8 cellular contexts compared by ENCODE assay signal in the genomic region with DNA sequence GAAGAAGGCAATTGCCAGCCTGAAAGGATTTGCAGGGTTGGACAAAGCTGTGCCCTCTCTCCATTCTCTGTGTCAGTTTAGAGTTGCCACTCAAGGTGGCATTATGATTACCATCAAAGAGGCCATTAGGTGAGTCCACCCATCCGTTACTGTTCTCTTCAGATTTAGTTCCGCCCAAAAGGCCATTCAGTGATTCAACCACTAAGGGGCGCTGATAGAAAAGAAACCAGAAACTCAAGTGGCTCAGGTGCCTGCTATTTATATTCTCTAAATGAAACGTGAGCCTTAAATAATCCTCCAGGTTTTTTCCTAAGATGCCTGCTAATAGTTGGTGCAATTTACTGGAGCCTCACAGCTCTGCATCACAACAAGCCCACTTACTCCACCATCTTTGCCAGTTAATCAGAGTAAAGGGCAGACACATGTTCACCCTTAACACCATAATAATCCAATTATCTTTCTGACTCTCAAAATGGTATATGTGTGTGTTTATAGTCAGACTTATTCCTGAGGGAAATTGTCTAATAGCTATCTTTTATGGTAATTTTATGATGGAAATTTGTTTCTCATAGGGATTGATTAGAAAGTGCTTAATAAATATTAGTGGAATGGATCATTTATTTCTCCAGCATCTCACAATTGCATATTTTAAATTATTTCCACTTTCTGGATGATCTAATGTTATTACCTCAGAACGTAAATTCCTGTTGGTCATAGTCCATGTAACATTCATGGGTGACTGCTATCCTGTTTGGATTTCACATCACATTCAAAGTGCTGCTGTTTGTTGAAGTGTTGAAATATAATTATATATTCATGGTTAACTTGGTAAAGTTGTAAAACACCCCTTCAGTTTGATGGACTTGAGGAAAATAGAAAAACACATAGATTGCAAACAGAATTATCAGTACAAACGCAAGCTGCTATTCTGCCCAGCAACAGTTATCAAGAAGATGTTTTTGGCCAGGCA. TPM values are rescaled to one million over a fixed set of nuclear protein-coding genes. Genes with fewer than 3 reads are reported as not detected.
DNase-seq lines count a peak whose midpoint lies in the region; ATAC-seq, FAIRE-seq and TF ChIP-seq lines count a peak whose summit lies in the region.

No MANE protein-coding gene starts in this region.

- ATAC-seq in GM18867 (IDR thresholded peaks at IDR 0.05; ENCODE audit: unreplicated experiment) (no peak), GM18519 (IDR thresholded peaks at IDR 0.05; ENCODE audit: low FRiP score, unreplicated experiment) (no peak)

- CTCF ChIA-PET in OCI-LY7 (lab: Charles Lee; ENCODE audit: unreplicated experiment), result no interaction called here
- CTCF ChIA-PET in H1 (lab: Charles Lee; ENCODE audit: partially characterized antibody), result interaction anchor here (0.5 to 4.7 kb wide), 53 partner anchors 8 to 426 kb away, joined by 3 to 85 read pairs (median 4); a partner anchor contains a TSS

- H3K36me3 ChIP-seq in OCI-LY7 (ENCODE audit: insufficient read depth, low read length), result peaks cover 21% of the 10 kb centered on the region
- H3K36me3 ChIP-seq in H1 (ENCODE audit: control insufficient read depth in 2 of 4, insufficient read depth in 4 of 4, low read length in 3 of 4), result no peaks in the 10 kb centered on the region
- no peaks in the 10 kb centered on the region for H3K36me3 ChIP-seq in mesendoderm (ENCODE audit: control insufficient read depth, insufficient read depth, low read length)

- TF ChIP-seq EP300 in H1 (IDR thresholded peaks at IDR 0.05; ENCODE audit: borderline replicate concordance in 1 of 2, low read depth in 2 of 2, low read length in 2 of 2), result no peak

- intact Hi-C loops in OCI-LY7 (cut with micrococcal nuclease; ENCODE audit: unreplicated experiment), result no loop called here

- no peak overlapping the region for H3K14ac ChIP-seq in H1 (ENCODE audit: insufficient read length)

- H3K4me2 ChIP-seq in OCI-LY7 (ENCODE audit: low read length), result no peak overlapping the region
- H3K4me2 ChIP-seq in H1 (ENCODE audit: insufficient read depth in 1 of 2, low read depth in 2 of 2, low read length in 2 of 2), result no peak overlapping the region
- no peak overlapping the region for H3K4me2 ChIP-seq in mesendoderm (ENCODE audit: low read length)

- H3K23ac ChIP-seq in H1 (ENCODE audit: insufficient read length) (no peak overlapping the region), mesendoderm (ENCODE audit: low read length) (no peak overlapping the region)

- H3K4me1 ChIP-seq in OCI-LY7 (ENCODE audit: insufficient read depth, low read length, poor library complexity, severe bottlenecking) (no peaks in the 10 kb centered on the region), H1 (replicated peaks in 1 of 4; ENCODE audit: control insufficient read depth in 3 of 4, insufficient read depth in 4 of 4, low read length in 3 of 4) (0 out of 7 replicates have a peak, but pooled peaks cover 0 to 1% (median 0%) of the 10 kb centered on the region in 4 experiments), mesendoderm (ENCODE audit: control insufficient read depth, low read depth, low read length) (peaks cover 3% of the 10 kb centered on the region)

- H2BK120ac ChIP-seq in H1 (replicated peaks; ENCODE audit: low read depth, low read length) (no peak overlapping the region), mesendoderm (ENCODE audit: low read depth, low read length) (no peak overlapping the region)

- H4K91ac ChIP-seq in H1 (replicated peaks; ENCODE audit: insufficient read length, low read length), result peak overlapping the region; percentile 69

- no peak overlapping the region for H4K5ac ChIP-seq in H1 (ENCODE audit: insufficient read length, low read depth, low read length)
- H4K5ac ChIP-seq in mesendoderm (ENCODE audit: low read length), result no peak overlapping the region

- no peaks in the 10 kb centered on the region for H3K79me1 ChIP-seq in H1 (ENCODE audit: low read depth, low read length)
- no peaks in the 10 kb centered on the region for H3K79me1 ChIP-seq in mesendoderm (ENCODE audit: low read length)

- H3K27me3 ChIP-seq in H1 (replicated peaks in 1 of 4; ENCODE audit: control insufficient read depth in 3 of 4, extremely low read depth in 1 of 4, insufficient read depth in 3 of 4, low read length in 3 of 4) (no peaks in the 10 kb centered on the region), mesendoderm (ENCODE audit: insufficient read depth, low read length, poor library complexity) (no peaks in the 10 kb centered on the region)

- H3K4me3 ChIP-seq in LNCaP clone FGC (ENCODE audit: low read depth, low read length) (no peak overlapping the region), OCI-LY7 (ENCODE audit: low read depth, low read length, poor library complexity, severe bottlenecking) (no peak overlapping the region), H1 (ENCODE audit: extremely low read depth in 1 of 4, insufficient read depth in 2 of 4, low read depth in 3 of 4, low read length in 4 of 4) (no peak overlapping the region), mesendoderm (ENCODE audit: low read length) (no peak overlapping the region)

- DNase-seq in EL (peak; percentile 60), LNCaP clone FGC (ENCODE audit: low read depth) (no peak), OCI-LY7 (ENCODE audit: low spot score) (peak; percentile 10), H1 (ENCODE audit: low read depth in 1 of 2, low spot score in 2 of 2) (peak in 1 of 2 experiments; percentile 63), mesendoderm (peak; percentile 81), GDM1 (lab: John Stamatoyannopoulos, UW) (no peak)

- POLR2A ChIA-PET in OCI-LY7 (lab: Charles Lee) (no interaction called here), H1 (lab: Charles Lee; ENCODE audit: partially characterized antibody) (interaction anchor here (1.1 to 1.3 kb wide), 3 partner anchors 11 to 229 kb away, joined by 3 to 4 read pairs (median 3); no protein-coding TSS in a partner anchor)

- H2BK15ac ChIP-seq in H1 (ENCODE audit: low read length), result no peak overlapping the region
- no peak overlapping the region for H2BK15ac ChIP-seq in mesendoderm (replicated peaks; ENCODE audit: low read depth)

- BruUV-seq in OCI-LY7 (replicated peaks; lab: Mats Ljungman, UMichigan), result no TSS peak

- no peak overlapping the region for H3K9ac ChIP-seq in H1 (replicated peaks in 1 of 4; ENCODE audit: extremely low read depth in 1 of 4, low read depth in 3 of 4, low read length in 3 of 4)
- H3K9ac ChIP-seq in mesendoderm (ENCODE audit: low read length), result no peak overlapping the region

- no peaks in the 10 kb centered on the region for H3K79me2 ChIP-seq in OCI-LY7 (ENCODE audit: insufficient read depth, low read depth, low read length)
- H3K79me2 ChIP-seq in H1 (ENCODE audit: control insufficient read depth in 1 of 2, insufficient read depth in 2 of 2, low read length in 2 of 2), result no peaks in the 10 kb centered on the region
- H3K79me2 ChIP-seq in mesendoderm (ENCODE audit: control insufficient read depth, insufficient read depth, low read length), result no peaks in the 10 kb centered on the region

- H4K8ac ChIP-seq in H1 (ENCODE audit: extremely low read depth, insufficient read depth, low read length) (no peak overlapping the region), mesendoderm (ENCODE audit: low read depth, low read length) (no peak overlapping the region)

- peak; percentile 48 for FAIRE-seq in H1 (lab: Jason Lieb, UNC)

- no peak overlapping the region for H2BK12ac ChIP-seq in H1 (ENCODE audit: low read depth, low read length)

- H3K9me3 ChIP-seq in OCI-LY7 (ENCODE audit: low read length), result no peaks in the 10 kb centered on the region
- no peaks in the 10 kb centered on the region for H3K9me3 ChIP-seq in H1 (ENCODE audit: insufficient read depth in 2 of 2, low read depth in 1 of 2, low read length in 1 of 2)

- peak; percentile 96 to 98 for TF ChIP-seq RAD21 in H1 (IDR thresholded peaks at IDR 0.05 in 1 of 2, conservative IDR thresholded peaks at IDR 0.05 in 1 of 2; ENCODE audit: low read depth in 2 of 2, low read length in 2 of 2)

- H3K4ac ChIP-seq in H1 (replicated peaks; ENCODE audit: insufficient read length, low read depth, low read length) (no peak overlapping the region), mesendoderm (ENCODE audit: low read depth, low read length) (no peak overlapping the region)

- no peak overlapping the region for H3K27ac ChIP-seq in OCI-LY7 (ENCODE audit: low read depth, low read length, poor library complexity, severe bottlenecking)
- H3K27ac ChIP-seq in H1 (ENCODE audit: low read depth, low read length), result no peak overlapping the region
- peak overlapping the region; percentile 72 for H3K27ac ChIP-seq in mesendoderm (ENCODE audit: low read depth, low read length)

- H4K20me1 ChIP-seq in OCI-LY7 (ENCODE audit: insufficient read depth, low read length) (no peaks in the 10 kb centered on the region), H1 (replicated peaks in 1 of 2; ENCODE audit: control insufficient read depth in 1 of 2, insufficient read depth in 2 of 2, low read length in 2 of 2) (peaks cover 0 to 2% of the 10 kb centered on the region in 2 experiments)

- H2AFZ ChIP-seq in OCI-LY7 (ENCODE audit: low read length), result no peak overlapping the region
- H2AFZ ChIP-seq in H1 (ENCODE audit: low read length), result no peak overlapping the region

- 35% methylated on average over 6 of the region's 6 CpGs; no CpG with 5 or more reads in 1 of the 2 experiments for WGBS in H1 (ENCODE audit: extremely low coverage in 1 of 2, insufficient coverage in 1 of 2, insufficient read length in 1 of 2, insufficient replicate concordance in 2 of 2, low coverage in 1 of 2, low lambda C conversion rate in 2 of 2, missing lambda C conversion rate in 1 of 2), 2 experiments
- no CpG with 5 or more reads among the region's 6 CpGs for WGBS in mesendoderm (ENCODE audit: extremely low coverage, insufficient coverage, low lambda C conversion rate)

- no peaks in the 10 kb centered on the region for H3K23me2 ChIP-seq in H1 (ENCODE audit: low read depth, low read length)

- no peak overlapping the region for H2BK20ac ChIP-seq in H1 (ENCODE audit: low read length)

- H2AK5ac ChIP-seq in H1 (ENCODE audit: low read depth, low read length) (no peak overlapping the region), mesendoderm (ENCODE audit: low read length) (no peak overlapping the region)

- H3K9me2 ChIP-seq in OCI-LY7 (ENCODE audit: insufficient read depth, low read length), result no peaks in the 10 kb centered on the region

- TF ChIP-seq CTCF in LNCaP clone FGC (IDR thresholded peaks at IDR 0.05; ENCODE audit: control insufficient read depth, extremely low read depth, insufficient read depth), result peak; percentile 68
- TF ChIP-seq CTCF in OCI-LY7 (conservative IDR thresholded peaks at IDR 0.05; ENCODE audit: low read length), result peak; percentile 70
- TF ChIP-seq CTCF in H1 (IDR thresholded peaks at IDR 0.05; ENCODE audit: control extremely low read depth in 1 of 3, insufficient read depth in 1 of 3, low read depth in 1 of 3, low read length in 3 of 3), result peak in 2 of 3 experiments; percentile 74 to 86; a peak in 3 of 4 replicates

- H3K56ac ChIP-seq in H1 (replicated peaks; ENCODE audit: insufficient read length, low read depth, low read length), result no peak overlapping the region
- H3K56ac ChIP-seq in mesendoderm (ENCODE audit: low read length), result no peak overlapping the region

- TF ChIP-seq POLR2A in H1 (IDR thresholded peaks at IDR 0.05; ENCODE audit: control extremely low read depth in 1 of 2, low read depth in 2 of 2, low read length in 2 of 2), result no peak

- H2BK5ac ChIP-seq in H1 (ENCODE audit: low read depth, low read length), result no peak overlapping the region
- no peak overlapping the region for H2BK5ac ChIP-seq in mesendoderm (ENCODE audit: low read length)

- H3K18ac ChIP-seq in H1 (ENCODE audit: extremely low read depth, low read length) (no peak overlapping the region), mesendoderm (ENCODE audit: low read length) (no peak overlapping the region)

RNA-seq across cellular contexts. Expression of a gene that starts 59.3 kb away (rescaled TPM):
- total RNA-seq in OCI-LY7 (2014; rRNA removed; shearing (Covaris generic)), result 17.3 and 22.8 TPM in 2 replicates
- total RNA-seq in OCI-LY7 (2022), result 22.7 and 27.3 TPM in 2 replicates
- 15.8 and 19.5 TPM in 2 replicates for total RNA-seq in H1 (2021; fragmentation: NEBNext Ultra II Directional; extraction: Animal tissue kit (Norgen Biotek cat#: 25700))
- polyA plus RNA-seq in H1 (2011; rRNA removed), result 5.0 and 6.7 TPM in 2 replicates
- 7.7 TPM for polyA plus RNA-seq in H1 (2011; cell fraction: cytosol; rRNA removed)
- 11.3 TPM for polyA plus RNA-seq in H1 (2011; cell fraction: nucleus; rRNA removed)
- 11.0 to 15.4 TPM (median 12.1 TPM) in 4 replicates for polyA plus RNA-seq in H1 (2012, experiment 1 of 2)
- 2.4 TPM for polyA plus RNA-seq in H1 (2012, experiment 2 of 2)
- polyA plus RNA-seq in H1 (2013, experiment 1 of 2), result 6.0 TPM
- 6.6 TPM for polyA plus RNA-seq in H1 (2013, experiment 2 of 2)
- polyA minus RNA-seq in H1 (2011; rRNA and poly(A)+ RNA removed), result 75.0 and 86.1 TPM in 2 replicates
- 21.8 TPM for polyA minus RNA-seq in H1 (2011; cell fraction: cytosol; rRNA and poly(A)+ RNA removed)
- 49.2 TPM for polyA minus RNA-seq in H1 (2011; cell fraction: nucleus; rRNA and poly(A)+ RNA removed)
- 7.1 TPM for polyA plus RNA-seq in mesendoderm (2013, experiment 1 of 2)
- 7.3 TPM for polyA plus RNA-seq in mesendoderm (2013, experiment 2 of 2)

Comparison
In these comparisons a context has a peak if more than half of its experiments do, and no peak if none do; other contexts are left out.
1. DNase-seq: peak in EL (single experiment), OCI-LY7 (single experiment) and mesendoderm (single experiment); none in LNCaP clone FGC (single experiment) and GDM1 (single experiment).
2. Peak in every context shown above with its lines, with median percentiles within 50 percentile points of each other: CTCF ChIP-seq.